Comparison of ENCODE assay signal across 1 cellular context in the genomic region with DNA sequence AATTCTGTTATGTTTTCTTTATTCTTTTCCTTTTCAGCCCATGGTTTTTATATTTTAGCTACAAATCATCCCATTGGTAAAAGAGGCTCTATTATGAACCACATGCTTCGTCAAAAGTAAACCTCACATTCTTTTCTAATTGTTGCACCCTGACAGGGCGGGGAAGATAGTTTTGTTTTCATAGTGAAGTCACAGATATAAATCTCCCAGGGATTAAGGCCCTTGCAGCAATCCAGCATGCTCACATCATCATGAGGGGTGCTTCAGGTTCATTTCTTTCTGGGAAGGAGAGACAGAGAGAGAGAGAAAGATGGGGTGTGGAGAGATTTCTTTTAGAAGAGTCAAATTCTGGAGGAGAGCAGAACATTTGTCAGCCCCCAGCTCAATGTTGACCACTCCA.
TF ChIP-seq lines count a peak whose summit lies in the region.

No MANE protein-coding gene starts in this region.

TF ChIP-seq in IMR-90, 13 proteins besides CTCF, POLR2A, EP300 and RAD21:
- no peak for TF ChIP-seq BHLHE40 (IDR thresholded peaks at IDR 0.05; ENCODE audit: low read depth, low read length)
- no peak for TF ChIP-seq NFE2L2 (IDR thresholded peaks at IDR 0.05; ENCODE audit: low read depth, low read length)
- TF ChIP-seq CEBPB (IDR thresholded peaks at IDR 0.05; ENCODE audit: low read depth, low read length) = peak; percentile 63
